1 cellular context compared by ENCODE assay signal in genomic region chr6:149488815-149489214, GRCh38.
TF ChIP-seq lines count a peak whose summit lies in the region.

No MANE protein-coding gene starts in this region.

TF ChIP-seq in HEK293, 187 proteins besides CTCF, POLR2A, EP300 and RAD21:
- TF ChIP-seq ZNF175 (tag by site-specific recombination; IDR thresholded peaks at IDR 0.05) (no peak), ZFP69B (tag by site-specific recombination; IDR thresholded peaks at IDR 0.05) (peak; percentile 90), ZNF174 (tag by site-specific recombination; IDR thresholded peaks at IDR 0.05) (no peak), ZBTB44 (tag by site-specific recombination; IDR thresholded peaks at IDR 0.05) (peak; percentile 42; the same call in 1 of the 2 replicates), ZNF548 (tag by site-specific recombination; IDR thresholded peaks at IDR 0.05) (no peak), ZNF626 (tag by site-specific recombination; IDR thresholded peaks at IDR 0.05) (no peak), MYNN (tag by site-specific recombination; IDR thresholded peaks at IDR 0.05; ENCODE audit: borderline replicate concordance) (no peak), PRDM4 (tag by site-specific recombination; IDR thresholded peaks at IDR 0.05) (peak; percentile 97), ZNF114 (tag by site-specific recombination; IDR thresholded peaks at IDR 0.05) (no peak), ZNF521 (tag by site-specific recombination; IDR thresholded peaks at IDR 0.05) (no peak), ZNF660 (tag by site-specific recombination; IDR thresholded peaks at IDR 0.05) (peak; percentile 56; the same call in 1 of the 2 replicates), KLF8 (tag by site-specific recombination; IDR thresholded peaks at IDR 0.05) (no peak), ZNF664 (tag by site-specific recombination; IDR thresholded peaks at IDR 0.05) (no peak), ZNF394 (tag by site-specific recombination; IDR thresholded peaks at IDR 0.05; ENCODE audit: borderline replicate concordance) (peak; percentile 55; the same call in 1 of the 2 replicates), ZNF624 (tag by site-specific recombination; IDR thresholded peaks at IDR 0.05) (no peak)
- TF ChIP-seq, protein P1, sequence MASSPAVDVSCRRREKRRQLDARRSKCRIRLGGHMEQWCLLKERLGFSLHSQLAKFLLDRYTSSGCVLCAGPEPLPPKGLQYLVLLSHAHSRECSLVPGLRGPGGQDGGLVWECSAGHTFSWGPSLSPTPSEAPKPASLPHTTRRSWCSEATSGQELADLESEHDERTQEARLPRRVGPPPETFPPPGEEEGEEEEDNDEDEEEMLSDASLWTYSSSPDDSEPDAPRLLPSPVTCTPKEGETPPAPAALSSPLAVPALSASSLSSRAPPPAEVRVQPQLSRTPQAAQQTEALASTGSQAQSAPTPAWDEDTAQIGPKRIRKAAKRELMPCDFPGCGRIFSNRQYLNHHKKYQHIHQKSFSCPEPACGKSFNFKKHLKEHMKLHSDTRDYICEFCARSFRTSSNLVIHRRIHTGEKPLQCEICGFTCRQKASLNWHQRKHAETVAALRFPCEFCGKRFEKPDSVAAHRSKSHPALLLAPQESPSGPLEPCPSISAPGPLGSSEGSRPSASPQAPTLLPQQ (tag by site-specific recombination; IDR thresholded peaks at IDR 0.05): peak; percentile 98
TF ChIP-seq in HEK293: peak in this region for 6.
